9 cellular contexts compared by ENCODE assay signal in genomic region chr9:112174223-112174964, GRCh38. TPM values are rescaled to one million over a fixed set of nuclear protein-coding genes. Genes with fewer than 3 reads are reported as not detected.
DNase-seq lines count a peak whose midpoint lies in the region; ATAC-seq, FAIRE-seq and TF ChIP-seq lines count a peak whose summit lies in the region.
"Had no signal": no experiment of that assay in that cellular context is flagged by ENCODE, and none has a peak within 500 bp of the region (broad histone marks: within the 10 kb centered on the region; RNA-seq: fewer than 3 reads in every experiment).

No MANE protein-coding gene starts in this region.

- H3K4me3 ChIP-seq in WI38 (ENCODE audit: low read depth, low read length) (peak overlapping the region; percentile 58), HepG2 (replicated peaks in 1 of 3; ENCODE audit: insufficient read depth in 1 of 3, low read depth in 2 of 3, low read length in 3 of 3) (peak overlapping the region; percentile 62 to 91 (median 89))

- peak overlapping the region; percentile 80 for H3K9ac ChIP-seq in HepG2 (ENCODE audit: insufficient read depth, low read depth, low read length)

- ATAC-seq in HG02678 (IDR thresholded peaks at IDR 0.05; ENCODE audit: unreplicated experiment) (peak; percentile 87), HepG2 (peak; percentile 79)

- TF ChIP-seq EP300 in HepG2 (IDR thresholded peaks at IDR 0.05; ENCODE audit: low read depth in 2 of 2, low read length in 2 of 2) (no peak), HepG2 (CRISPR knock-in tag; IDR thresholded peaks at IDR 0.05; ENCODE audit: borderline replicate concordance) (no peak)

- intact Hi-C loops in HepG2 (cut with micrococcal nuclease; ENCODE audit: unreplicated experiment): no loop called here

- 0 out of 5 replicates have a peak, but pooled peaks cover 0 to 6% of the 10 kb centered on the region in 2 experiments for H3K36me3 ChIP-seq in HepG2 (replicated peaks in 1 of 2; ENCODE audit: control insufficient read depth in 1 of 2, insufficient read depth in 2 of 2, low read length in 2 of 2)

- peak overlapping the region; percentile 72 for H3K27ac ChIP-seq in HepG2 (ENCODE audit: extremely low read length, insufficient read depth, low read length)

- no peaks in the 10 kb centered on the region for H4K20me1 ChIP-seq in HepG2 (ENCODE audit: insufficient read depth, low read length)

- no peak for TF ChIP-seq CTCF in WI38 (IDR thresholded peaks at IDR 0.05; ENCODE audit: low read depth, low read length)
- no peak for TF ChIP-seq CTCF in HepG2 (CRISPR knock-in tag; IDR thresholded peaks at IDR 0.05)

- H3K4me1 ChIP-seq in HepG2 (ENCODE audit: insufficient read depth, low read length): peaks cover 88% of the 10 kb centered on the region

- H3K27me3 ChIP-seq in HepG2 (ENCODE audit: control insufficient read depth in 1 of 2, insufficient read depth in 2 of 2, low read length in 2 of 2): no peaks in the 10 kb centered on the region; a peak in 1 of 5 replicates

- 10% methylated on average over 22 of the region's 42 CpGs for WGBS in HepG2 (ENCODE audit: low lambda C conversion rate)

- H2AFZ ChIP-seq in HepG2 (ENCODE audit: low read length): no peak overlapping the region

- CTCF ChIA-PET in HepG2 (lab: Yijun Ruan, JAX; ENCODE audit: low intra/inter-chr PET ratio, low total read pairs): no interaction called here

- peaks cover 41% of the 10 kb centered on the region for H3K79me2 ChIP-seq in HepG2 (ENCODE audit: insufficient read depth, low read length)

- no peaks in the 10 kb centered on the region for H3K9me3 ChIP-seq in HepG2 (ENCODE audit: low read length)

- H3K4me2 ChIP-seq in HepG2 (ENCODE audit: low read depth, low read length): peak overlapping the region; percentile 85

- POLR2A ChIA-PET in HepG2 (lab: Yijun Ruan, JAX): interaction anchor here (1.6 to 3.0 kb wide), 3 partner anchors 11 to 205 kb away, joined by 8 to 13 read pairs (median 11); partner anchors contain the start of gene HSDL2

- no peak; the same call in 1 of the 2 replicates for TF ChIP-seq RAD21 in HepG2 (CRISPR knock-in tag; IDR thresholded peaks at IDR 0.05)

- DNase-seq in DMS 273 (lab: John Stamatoyannopoulos, UW; ENCODE audit: unreplicated experiment) (peak; percentile 71), DMS 273 treated with DMSO at 0.1 percent for 48 hours (lab: John Stamatoyannopoulos, UW) (no peak), NCI-H1092 (lab: John Stamatoyannopoulos, UW) (peak; percentile 10), cerebellum (ENCODE audit: low spot score) (peak; percentile 38), HepG2 (ENCODE audit: low spot score) (peak; percentile 44)
- peak; percentile 45 to 50 (median 46) for DNase-seq in stimulated activated CD4-positive, alpha-beta T cell treated with anti-CD3 and anti-CD28 coated beads, TNF-alpha, amount 100 ng/mL, for 4 hours (ENCODE audit: low read depth in 3 of 3)

- in situ Hi-C loops in HepG2 (cut with HindIII; ENCODE audit: extremely low pct_ligation_motif_present, low pct_unique_long_range_greater_than_20kb): no loop called here

- FAIRE-seq in HepG2 (lab: Jason Lieb, UNC): no peak
- FAIRE-seq: A204.1 had no signal

- TF ChIP-seq POLR2A in HepG2 (IDR thresholded peaks at IDR 0.05; ENCODE audit: insufficient read depth in 1 of 2, low read depth in 2 of 2, low read length in 2 of 2): no peak; a peak in 2 of 4 replicates

- BruUV-seq in HepG2 (replicated peaks; lab: Mats Ljungman, UMichigan): no TSS peak

TF ChIP-seq in HepG2, 621 proteins besides CTCF, POLR2A, EP300 and RAD21 (continues in another document):
- no peak for TF ChIP-seq ATRX (CRISPR knock-in tag; IDR thresholded peaks at IDR 0.05; ENCODE audit: borderline replicate concordance)
- no peak for TF ChIP-seq HMG20B (CRISPR knock-in tag; conservative IDR thresholded peaks at IDR 0.05)
- 0 out of 2 replicates have a peak, but pooled peaks have one; percentile 36 for TF ChIP-seq NFATC3 (CRISPR knock-in tag; IDR thresholded peaks at IDR 0.05)
- no peak for TF ChIP-seq WIZ (CRISPR knock-in tag; IDR thresholded peaks at IDR 0.05)
- no peak for TF ChIP-seq NCOA2 (CRISPR knock-in tag; IDR thresholded peaks at IDR 0.05)
- no peak for TF ChIP-seq ELF3 (CRISPR knock-in tag; IDR thresholded peaks at IDR 0.05)
- TF ChIP-seq KDM5A (IDR thresholded peaks at IDR 0.05; ENCODE audit: borderline replicate concordance, low read length): 0 out of 2 replicates have a peak, but pooled peaks have one; percentile 25
- TF ChIP-seq RARG (CRISPR knock-in tag; IDR thresholded peaks at IDR 0.05; ENCODE audit: low read depth): no peak
- TF ChIP-seq TGIF2 (CRISPR knock-in tag; IDR thresholded peaks at IDR 0.05): no peak
- TF ChIP-seq PAXIP1 (CRISPR knock-in tag; conservative IDR thresholded peaks at IDR 0.05): 0 out of 2 replicates have a peak, but pooled peaks have one; percentile 12

RNA-seq across cellular contexts. Expression of gene SUSD1, which starts 0.7 kb away (rescaled TPM):
- total RNA-seq in cerebellum (34.2 TPM), HepG2 (2016; rRNA removed; fragmentation: Illumina TruSeq; extraction: Trizol) (16.0 and 25.9 TPM in 2 replicates)
- 19.0 and 22.4 TPM in 2 replicates for total RNA-seq in HepG2 (2016; cell fraction: cytosol; rRNA removed; fragmentation: Illumina TruSeq; extraction: Trizol; ENCODE audit: low read depth)
- total RNA-seq in HepG2 (2016; cell fraction: insoluble cytoplasmic fraction; rRNA removed; fragmentation: Illumina TruSeq; extraction: Trizol): 13.8 and 23.8 TPM in 2 replicates
- total RNA-seq in HepG2 (2016; cell fraction: membrane; rRNA removed; fragmentation: Illumina TruSeq; extraction: Trizol): 22.6 and 26.9 TPM in 2 replicates
- 25.3 and 30.6 TPM in 2 replicates for total RNA-seq in HepG2 (2016; cell fraction: nucleus; rRNA removed; fragmentation: Illumina TruSeq; extraction: Trizol)
- polyA plus RNA-seq in HepG2 (2011; rRNA removed): 26.9 and 32.3 TPM in 2 replicates
- polyA plus RNA-seq in HepG2 (2011; cell fraction: cytosol; rRNA removed): 28.5 and 29.1 TPM in 2 replicates
- 14.0 and 15.0 TPM in 2 replicates for polyA plus RNA-seq in HepG2 (2011; cell fraction: nucleus; rRNA removed)
- 15.4 and 19.2 TPM in 2 replicates for polyA plus RNA-seq in HepG2 (2012)
- 8.6 and 9.9 TPM in 2 replicates for polyA plus RNA-seq in HepG2 (2016; cell fraction: cytosol; fragmentation: Illumina TruSeq; extraction: Trizol; ENCODE audit: low read depth)
- polyA plus RNA-seq in HepG2 (2016; cell fraction: insoluble cytoplasmic fraction; fragmentation: Illumina TruSeq; extraction: Trizol; ENCODE audit: low read depth): 11.7 and 12.2 TPM in 2 replicates
- 14.8 and 16.5 TPM in 2 replicates for polyA plus RNA-seq in HepG2 (2016; cell fraction: membrane; fragmentation: Illumina TruSeq; extraction: Trizol; ENCODE audit: low read depth)
- 26.8 and 28.0 TPM in 2 replicates for polyA plus RNA-seq in HepG2 (2016; cell fraction: nucleus; fragmentation: Illumina TruSeq; extraction: Trizol; ENCODE audit: insufficient read depth, low read depth)
- polyA minus RNA-seq in HepG2 (2011; rRNA and poly(A)+ RNA removed; ENCODE audit: low replicate concordance): 11.2 and 45.2 TPM in 2 replicates
- polyA minus RNA-seq in HepG2 (2011; cell fraction: cytosol; rRNA and poly(A)+ RNA removed): 22.7 and 34.1 TPM in 2 replicates
- 29.7 and 32.4 TPM in 2 replicates for polyA minus RNA-seq in HepG2 (2011; cell fraction: nucleus; rRNA and poly(A)+ RNA removed)
